In genomic region chr1:112826217-112826944, GRCh38 we compare ENCODE assay signal across 16 cellular contexts.
DNase-seq lines count a peak whose midpoint lies in the region; ATAC-seq and TF ChIP-seq lines count a peak whose summit lies in the region.
"Had no signal": no experiment of that assay in that cellular context is flagged by ENCODE, and none has a peak within 500 bp of the region (broad histone marks: within the 10 kb centered on the region; RNA-seq: fewer than 3 reads in every experiment).

No MANE protein-coding gene starts in this region.

- no peaks in the 10 kb centered on the region for H3K36me3 ChIP-seq in mesodermal cell (ENCODE audit: control insufficient read depth, insufficient read depth, low read length)
- no peaks in the 10 kb centered on the region for H3K36me3 ChIP-seq in CD8-positive, alpha-beta T cell (ENCODE audit: insufficient read depth, low read length)

- peaks cover 5% of the 10 kb centered on the region for H3K9me3 ChIP-seq in mesodermal cell (ENCODE audit: control insufficient read depth, low read length)
- no peaks in the 10 kb centered on the region for H3K9me3 ChIP-seq in CD8-positive, alpha-beta T cell (ENCODE audit: low read length)

- no peaks in the 10 kb centered on the region for H3K9me3 Mint-ChIP-seq in endothelial cell (ENCODE audit: unreplicated experiment)
- H3K9me3 Mint-ChIP-seq in CD8-positive, alpha-beta T cell, result peaks cover 8% of the 10 kb centered on the region

- CTCF ChIA-PET in CD8-positive, alpha-beta T cell (lab: Charles Lee), result no interaction called here

- no peak overlapping the region for H3K4me3 Mint-ChIP-seq in endothelial cell (ENCODE audit: unreplicated experiment)
- no peak overlapping the region for H3K4me3 Mint-ChIP-seq in CD8-positive, alpha-beta T cell

- TF ChIP-seq CTCF in endothelial cell (IDR thresholded peaks at IDR 0.05; ENCODE audit: unreplicated experiment), result no peak
- TF ChIP-seq CTCF in CD8-positive, alpha-beta T cell (IDR thresholded peaks at IDR 0.05), result no peak

- peak overlapping the region; percentile 62 for H3K27ac Mint-ChIP-seq in endothelial cell (ENCODE audit: unreplicated experiment)
- H3K27ac Mint-ChIP-seq in CD8-positive, alpha-beta T cell, result no peak overlapping the region

- DNase-seq in ELF-1 (ENCODE audit: low read depth, low spot score) (peak; percentile 67), OCI-M1 (lab: John Stamatoyannopoulos, UW) (peak; percentile 72), endothelial cell (ENCODE audit: low spot score) (no peak), left colon (no peak)
- no peak for DNase-seq in CD8-positive, alpha-beta T cell
- DNase-seq: AML-193, DND-41, GF-D8, H7, KBM-7, NCI-H1092, NCI-H1694 treated with DMSO at 0.1 percent for 48 hours, NCI-H69, PC-3 had no signal

- intact Hi-C loops in CD8-positive, alpha-beta T cell (cut with DNase I, micrococcal nuclease), result no loop called here
- intact Hi-C loops in left colon (cut with DNase I, micrococcal nuclease), result no loop called here

- H3K4me3 ChIP-seq in mesodermal cell (ENCODE audit: extremely low read depth, insufficient read depth, low read length, poor library complexity, severe bottlenecking), result no peak overlapping the region
- H3K4me3 ChIP-seq in CD8-positive, alpha-beta T cell (ENCODE audit: low read depth, low read length), result no peak overlapping the region

- H3K36me3 Mint-ChIP-seq in endothelial cell (ENCODE audit: low read depth, unreplicated experiment), result no peaks in the 10 kb centered on the region
- no peaks in the 10 kb centered on the region for H3K36me3 Mint-ChIP-seq in CD8-positive, alpha-beta T cell

- peak overlapping the region; percentile 76 for H3K27ac ChIP-seq in mesodermal cell (ENCODE audit: low read depth, low read length, severe bottlenecking)
- no peak overlapping the region for H3K27ac ChIP-seq in CD8-positive, alpha-beta T cell (ENCODE audit: low read depth, low read length)

- H3K4me1 ChIP-seq in mesodermal cell (ENCODE audit: control insufficient read depth, insufficient read depth, low read length, poor library complexity, severe bottlenecking), result peaks cover 12% of the 10 kb centered on the region
- no peaks in the 10 kb centered on the region for H3K4me1 ChIP-seq in CD8-positive, alpha-beta T cell (ENCODE audit: insufficient read depth, low read length)

- 78 to 80% methylated on average over 13 to 16 of the region's 16 CpGs for WGBS in mesodermal cell (ENCODE audit: insufficient coverage in 2 of 2), 2 experiments

- peaks cover 33% of the 10 kb centered on the region for H3K4me1 Mint-ChIP-seq in endothelial cell (ENCODE audit: unreplicated experiment)
- no peaks in the 10 kb centered on the region for H3K4me1 Mint-ChIP-seq in CD8-positive, alpha-beta T cell (ENCODE audit: low read depth)

- POLR2A ChIA-PET in CD8-positive, alpha-beta T cell (lab: Charles Lee), result no interaction called here

- no peaks in the 10 kb centered on the region for H3K27me3 ChIP-seq in CD8-positive, alpha-beta T cell (ENCODE audit: insufficient read depth, low read length)

- peaks cover 6% of the 10 kb centered on the region for H3K27me3 Mint-ChIP-seq in endothelial cell (ENCODE audit: unreplicated experiment)
- peaks cover 8% of the 10 kb centered on the region for H3K27me3 Mint-ChIP-seq in CD8-positive, alpha-beta T cell (ENCODE audit: low read depth)

- ATAC-seq in CD8-positive, alpha-beta T cell, result no peak
- ATAC-seq in HG02885 (IDR thresholded peaks at IDR 0.05; ENCODE audit: poor library complexity, unreplicated experiment) (no peak), left colon (no peak)
- ATAC-seq: PC-3 had no signal

Comparison
In these comparisons a context has a peak if more than half of its experiments do, and no peak if none do; other contexts are left out.
1. DNase-seq: peak in ELF-1 (single experiment) and OCI-M1 (single experiment); none in endothelial cell (single experiment), CD8-positive, alpha-beta T cell (0 of 7) and left colon (0 of 2).